ENCODE assay signal across 8 cellular contexts in the genomic region with DNA sequence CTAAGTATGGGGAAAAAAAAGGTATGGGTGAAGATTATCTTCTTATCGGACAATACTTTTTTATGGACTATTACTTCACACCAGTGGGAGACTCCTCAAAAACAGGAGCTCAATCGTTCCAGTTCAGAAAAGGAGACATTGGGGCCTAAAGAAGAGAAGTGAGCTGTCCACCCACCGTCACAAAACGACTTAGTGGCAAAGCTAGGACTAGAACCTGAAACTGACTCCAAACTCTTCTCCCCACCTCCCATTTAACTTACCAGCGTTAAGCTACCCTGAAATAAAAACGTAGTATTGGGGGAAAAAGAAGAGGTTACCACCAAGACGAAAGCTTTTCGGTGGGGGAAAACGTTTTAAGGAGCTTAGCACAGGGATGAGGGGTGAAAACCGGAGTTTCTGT. TPM values are rescaled to one million over a fixed set of nuclear protein-coding genes. Genes with fewer than 3 reads are reported as not detected.
A peak's percentile ranks its signal among the peaks of the same experiment; 100 is the strongest.
DNase-seq lines count a peak whose midpoint lies in the region; ATAC-seq and TF ChIP-seq lines count a peak whose summit lies in the region.

No MANE protein-coding gene starts in this region.

- TSS peak; percentile 53 for BruUV-seq in mammary epithelial cell (replicated peaks; lab: Mats Ljungman, UMichigan)

- peak overlapping the region; percentile 99 for H3K4me3 ChIP-seq in HUES6 (ENCODE audit: low read depth, low read length)
- peak overlapping the region; percentile 53 to 94 (median 88) for H3K4me3 ChIP-seq in mammary epithelial cell (replicated peaks in 1 of 3; ENCODE audit: insufficient read depth in 1 of 3, low read depth in 2 of 3, low read length in 3 of 3)
- peak overlapping the region; percentile 75 for H3K4me3 ChIP-seq in mesodermal cell (ENCODE audit: extremely low read depth, insufficient read depth, low read length, poor library complexity, severe bottlenecking)

- in situ Hi-C loops in mammary epithelial cell (cut with MboI; ENCODE audit: low sequenced_read_pairs in 2 of 2), result no loop called here

- DNase-seq in DMS53 (lab: John Stamatoyannopoulos, UW) (peak; percentile 44), DMS53 treated with DMSO at 0.1 percent for 48 hours (lab: John Stamatoyannopoulos, UW; ENCODE audit: unreplicated experiment) (no peak), mammary epithelial cell (no peak), D341Med (ENCODE audit: low spot score) (no peak)
- DNase-seq in activated effector memory CD4-positive, alpha-beta T cell treated with anti-CD3 and anti-CD28 coated beads, Interleukin-2, amount 50 U/mL, for 16 hours, result no peak

- H3K9ac ChIP-seq in HUES6 (ENCODE audit: low read length) (peak overlapping the region; percentile 89), mammary epithelial cell (ENCODE audit: insufficient read depth, low read length) (peak overlapping the region; percentile 97)

- no peaks in the 10 kb centered on the region; the same call in 1 of the 2 replicates for H3K27me3 ChIP-seq in HUES6 (ENCODE audit: control insufficient read depth, insufficient read depth, low read length)
- H3K27me3 ChIP-seq in mammary epithelial cell (ENCODE audit: insufficient read depth, low read length), result no peaks in the 10 kb centered on the region

- no peak for ATAC-seq in GM19452 (IDR thresholded peaks at IDR 0.05; ENCODE audit: unreplicated experiment)

- no peak for TF ChIP-seq CTCF in mammary epithelial cell (conservative IDR thresholded peaks at IDR 0.05 in 1 of 2, IDR thresholded peaks at IDR 0.05 in 1 of 2; ENCODE audit: extremely low read depth in 1 of 2, insufficient read depth in 1 of 2, low read depth in 1 of 2, low read length in 2 of 2)

- H3K79me2 ChIP-seq in mammary epithelial cell (ENCODE audit: insufficient read depth, low read length), result peaks cover 27% of the 10 kb centered on the region

- dilution Hi-C loops in mammary epithelial cell (cut with HindIII; ENCODE audit: low sequenced_read_pairs), result no loop called here

- H3K4me1 ChIP-seq in HUES6 (ENCODE audit: control insufficient read depth, insufficient read depth, low read length) (no peaks in the 10 kb centered on the region), mammary epithelial cell (ENCODE audit: insufficient read depth, low read length) (peaks cover 10% of the 10 kb centered on the region), mesodermal cell (ENCODE audit: control insufficient read depth, insufficient read depth, low read length, poor library complexity, severe bottlenecking) (peaks cover 2% of the 10 kb centered on the region)

- H3K36me3 ChIP-seq in HUES6 (ENCODE audit: control insufficient read depth, insufficient read depth, low read length), result peaks cover 28% of the 10 kb centered on the region
- peaks cover 12% of the 10 kb centered on the region for H3K36me3 ChIP-seq in mammary epithelial cell (ENCODE audit: insufficient read depth, low read length)
- peaks cover 32% of the 10 kb centered on the region for H3K36me3 ChIP-seq in mesodermal cell (ENCODE audit: control insufficient read depth, insufficient read depth, low read length)

- intact Hi-C loops in mammary epithelial cell (cut with micrococcal nuclease), result no loop called here

- H4K20me1 ChIP-seq in mammary epithelial cell (ENCODE audit: insufficient read depth, low read length), result no peaks in the 10 kb centered on the region

- H3K4me2 ChIP-seq in mammary epithelial cell (ENCODE audit: insufficient read depth, low read depth, low read length), result peak overlapping the region; percentile 92

- WGBS in mammary epithelial cell (ENCODE audit: low coverage, missing lambda C conversion rate), result 6% methylated on average over 10 of the region's 10 CpGs
- 0 to 8% methylated on average over 2 to 4 of the region's 10 CpGs for WGBS in mesodermal cell (ENCODE audit: insufficient coverage in 2 of 2), 2 experiments

- H3K9me3 ChIP-seq in HUES6 (ENCODE audit: control insufficient read depth, insufficient read depth, low read depth, low read length), result no peaks in the 10 kb centered on the region
- no peaks in the 10 kb centered on the region for H3K9me3 ChIP-seq in mammary epithelial cell (replicated peaks; ENCODE audit: insufficient read depth, low read length)
- H3K9me3 ChIP-seq in mesodermal cell (ENCODE audit: control insufficient read depth, low read length), result no peaks in the 10 kb centered on the region

- CTCF ChIA-PET in mammary epithelial cell (lab: Charles Lee; ENCODE audit: low non-redundant PET), result no interaction called here

- peak overlapping the region; percentile 51; the same call in 1 of the 2 replicates for H3K27ac ChIP-seq in HUES6 (ENCODE audit: low read depth, low read length)
- H3K27ac ChIP-seq in mammary epithelial cell (ENCODE audit: insufficient read depth, low read depth, low read length), result peak overlapping the region; percentile 70
- peak overlapping the region; percentile 52 for H3K27ac ChIP-seq in mesodermal cell (ENCODE audit: low read depth, low read length, severe bottlenecking)

- peak overlapping the region; percentile 96 for H2AFZ ChIP-seq in mammary epithelial cell (ENCODE audit: low read depth, low read length)

RNA-seq across cellular contexts. Expression of gene GTF3C3, which starts 0.5 kb away (rescaled TPM):
- 10 to 100 TPM; 38.0 to 47.3 TPM for total RNA-seq in mammary epithelial cell
- polyA plus RNA-seq in mammary epithelial cell, result 13.7 TPM
- polyA minus RNA-seq in mammary epithelial cell, result 35.0 TPM
- polyA plus RNA-seq in mesodermal cell (2013, experiment 1 of 2), result 47.8 TPM
- 47.4 TPM for polyA plus RNA-seq in mesodermal cell (2013, experiment 2 of 2)

RNA-seq across cellular contexts. Expression of gene C2orf66, which starts 10.2 kb away (rescaled TPM):
- under 1 TPM; 0.50 to 0.89 TPM for total RNA-seq in mammary epithelial cell
- 0.14 TPM for polyA plus RNA-seq in mammary epithelial cell
- polyA minus RNA-seq in mammary epithelial cell, result not detected
- 0.29 TPM for polyA plus RNA-seq in mesodermal cell (2013, experiment 1 of 2)
- polyA plus RNA-seq in mesodermal cell (2013, experiment 2 of 2), result not detected
